9 cellular contexts compared by ENCODE assay signal in genomic region chr11:89707080-89707479, GRCh38. TPM values are rescaled to one million over a fixed set of nuclear protein-coding genes. Genes with fewer than 3 reads are reported as not detected.
DNase-seq lines count a peak whose midpoint lies in the region; FAIRE-seq and TF ChIP-seq lines count a peak whose summit lies in the region.
"Not testable (repeated sequence)": the region's sequence is repeated elsewhere in the genome, so short reads cannot be mapped to it uniquely, and the experiment has no call there.
"Had no signal": no experiment of that assay in that cellular context is flagged by ENCODE, and none has a peak within 500 bp of the region (broad histone marks: within the 10 kb centered on the region; RNA-seq: fewer than 3 reads in every experiment).

No MANE protein-coding gene starts in this region.

- not testable (repeated sequence) for H3K27me3 ChIP-seq in bronchial epithelial cell (ENCODE audit: control insufficient read depth, insufficient read depth, low read length)

- DNase-seq in DMS53 treated with DMSO at 0.1 percent for 48 hours (lab: John Stamatoyannopoulos, UW; ENCODE audit: unreplicated experiment), result peak; percentile 22
- DNase-seq in NCI-H69 (lab: John Stamatoyannopoulos, UW), result peak; percentile 75
- peak; percentile 28 for DNase-seq in NCI-H82 treated with DMSO at 0.1 percent for 48 hours (lab: John Stamatoyannopoulos, UW; ENCODE audit: unreplicated experiment)
- not testable (repeated sequence) for DNase-seq in bronchial epithelial cell (ENCODE audit: low read depth); nephron progenitor cell

- not testable (repeated sequence) for H3K4me3 Mint-ChIP-seq in nephron progenitor cell

- peak overlapping the region; percentile 43 for H3K27ac Mint-ChIP-seq in nephron progenitor cell

- peak overlapping the region; percentile 36 for H3K27ac ChIP-seq in VCaP

- H3K9me3 Mint-ChIP-seq in nephron progenitor cell, result not testable (repeated sequence)

- not testable (repeated sequence) for TF ChIP-seq CTCF in VCaP (conservative IDR thresholded peaks at IDR 0.05); bronchial epithelial cell (IDR thresholded peaks at IDR 0.05; ENCODE audit: insufficient read depth, low read length, severe bottlenecking); nephron progenitor cell (IDR thresholded peaks at IDR 0.05)

- H3K4me3 ChIP-seq in bronchial epithelial cell (ENCODE audit: low read depth, low read length), result not testable (repeated sequence)

- not testable (repeated sequence) for H3K36me3 ChIP-seq in bronchial epithelial cell (ENCODE audit: control insufficient read depth, insufficient read depth, low read length)

- H3K36me3 Mint-ChIP-seq in nephron progenitor cell (ENCODE audit: low read depth), result not testable (repeated sequence)

- not testable (repeated sequence) for H3K27me3 Mint-ChIP-seq in nephron progenitor cell (ENCODE audit: low read depth, poor library complexity)

- FAIRE-seq in bronchial epithelial cell (lab: Jason Lieb, UNC), result peak; percentile 7

- H3K4me1 Mint-ChIP-seq in nephron progenitor cell, result not testable (repeated sequence)

RNA-seq across cellular contexts. Expression of gene TRIM77, which starts 3.0 kb away (rescaled TPM):
- not detected in 2 replicates for total RNA-seq in bronchial epithelial cell
- total RNA-seq: CD4-positive, alpha-beta T cell; CD8-positive, alpha-beta memory T cell; HFFc6 had no signal
